In the genomic region with DNA sequence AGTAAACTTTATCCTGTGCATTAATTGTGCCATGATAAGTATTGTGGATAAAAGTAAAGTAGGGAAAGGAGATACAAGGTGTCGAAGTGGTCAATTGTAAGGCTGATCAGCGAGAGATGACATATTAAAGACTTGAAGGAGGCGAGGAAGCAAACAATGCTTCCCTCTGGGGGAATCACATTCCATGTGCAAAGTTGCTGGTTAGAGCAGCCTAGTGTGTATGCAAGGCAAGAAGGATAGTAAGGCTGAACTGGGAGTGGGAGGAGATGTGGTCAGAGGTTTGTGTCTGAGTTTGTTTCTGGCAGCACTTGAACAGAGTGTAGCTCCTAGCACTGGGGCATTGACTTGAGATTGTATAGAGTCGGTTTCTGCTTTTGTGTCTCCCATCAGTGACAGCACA, we compare ENCODE assay signal across 22 cellular contexts.
DNase-seq lines count a peak whose midpoint lies in the region; ATAC-seq, FAIRE-seq and TF ChIP-seq lines count a peak whose summit lies in the region.
"Had no signal": no experiment of that assay in that cellular context is flagged by ENCODE, and none has a peak within 500 bp of the region (broad histone marks: within the 10 kb centered on the region; RNA-seq: fewer than 3 reads in every experiment).

No MANE protein-coding gene starts in this region.

- ATAC-seq in GM23338 = peak; percentile 52

- FAIRE-seq in bronchial epithelial cell (lab: Jason Lieb, UNC) = peak; percentile 40
- FAIRE-seq: A204.1, G401.6, GM12891 had no signal

- H3K9me3 ChIP-seq in testis (no peaks in the 10 kb centered on the region), stomach (peaks cover 0 to 8% (median 0%) of the 10 kb centered on the region in 4 donors)
- H3K9me3 ChIP-seq: BE2C had no signal

- no CpG with 5 or more reads among the region's 4 CpGs for WGBS in mesendoderm (ENCODE audit: extremely low coverage, insufficient coverage, low lambda C conversion rate)
- 80 to 85% methylated on average over 4 of the region's 4 CpGs for WGBS in testis, 2 donors
- WGBS in stomach, 5 donors = 71 to 82% (median 76%) methylated on average over 4 of the region's 4 CpGs

- no peak overlapping the region for H3K23ac ChIP-seq in mesendoderm (ENCODE audit: low read length)

- H3K36me3 Mint-ChIP-seq in GM23338 (ENCODE audit: low read depth) = peaks cover under 1% of the 10 kb centered on the region; the same call in 2 of the 3 replicates
- H3K36me3 Mint-ChIP-seq: CD4-positive, CD25-positive, alpha-beta regulatory T cell; CD8-positive, alpha-beta memory T cell had no signal

- no peak overlapping the region for H3K27ac Mint-ChIP-seq in GM23338
- H3K27ac Mint-ChIP-seq: CD4-positive, CD25-positive, alpha-beta regulatory T cell; CD8-positive, alpha-beta memory T cell had no signal

- no peak for TF ChIP-seq POLR2A in testis (IDR thresholded peaks at IDR 0.05)
- TF ChIP-seq POLR2A in stomach (IDR thresholded peaks at IDR 0.05) = no peak

- H3K9ac ChIP-seq in mesendoderm (ENCODE audit: low read length) = no peak overlapping the region

- no peak overlapping the region for H3K27ac ChIP-seq in GM23338 (ENCODE audit: low read depth)
- H3K27ac ChIP-seq in mesendoderm (ENCODE audit: low read depth, low read length) = no peak overlapping the region
- H3K27ac ChIP-seq in testis = no peak overlapping the region
- H3K27ac ChIP-seq in stomach = no peak overlapping the region

- no peak overlapping the region for H2BK5ac ChIP-seq in mesendoderm (ENCODE audit: low read length)

- no peak overlapping the region for H3K4me3 Mint-ChIP-seq in GM23338
- H3K4me3 Mint-ChIP-seq: CD4-positive, CD25-positive, alpha-beta regulatory T cell; CD8-positive, alpha-beta memory T cell had no signal

- no peak overlapping the region for H2BK15ac ChIP-seq in mesendoderm (replicated peaks; ENCODE audit: low read depth)

- H3K56ac ChIP-seq in mesendoderm (ENCODE audit: low read length) = no peak overlapping the region

- H3K36me3 ChIP-seq in GM23338 (ENCODE audit: insufficient read depth) = no peaks in the 10 kb centered on the region
- no peaks in the 10 kb centered on the region for H3K36me3 ChIP-seq in bronchial epithelial cell (ENCODE audit: control insufficient read depth, insufficient read depth, low read length)
- no peaks in the 10 kb centered on the region for H3K36me3 ChIP-seq in mesendoderm (ENCODE audit: control insufficient read depth, insufficient read depth, low read length)
- H3K36me3 ChIP-seq in testis (ENCODE audit: low read depth, missing control alignments) = no peaks in the 10 kb centered on the region
- no peaks in the 10 kb centered on the region for H3K36me3 ChIP-seq in stomach
- H3K36me3 ChIP-seq: BE2C had no signal

- H3K18ac ChIP-seq in mesendoderm (ENCODE audit: low read length) = no peak overlapping the region

- H4K20me1 ChIP-seq in GM23338 (replicated peaks; ENCODE audit: insufficient read depth) = no peaks in the 10 kb centered on the region

- DNase-seq in GM23338 (ENCODE audit: low spot score) (peak; percentile 16), OCI-M1 (lab: John Stamatoyannopoulos, UW) (peak; percentile 31), bronchial epithelial cell (ENCODE audit: low read depth) (no peak), mesendoderm (peak; percentile 36), testis (no peak), A172 (ENCODE audit: low spot score) (no peak), stomach (no peak)
- no peak for DNase-seq in activated CD4-positive, alpha-beta T cell treated with anti-CD3 and anti-CD28 coated beads for 1 hour
- DNase-seq: ACHN; BE2C; C1 segment of cervical spinal cord; CD4-positive, CD25-positive, alpha-beta regulatory T cell; CD8-positive, alpha-beta memory T cell; COR-L47; DMS 273 treated with DMSO at 0.1 percent for 48 hours; DMS53; DND-41; EL; HCEC 1CT had no signal

- intact Hi-C loops in testis (cut with DNase I; ENCODE audit: low total_unique reads) = no loop called here
- intact Hi-C loops in stomach (cut with DNase I; ENCODE audit: low total_unique reads) = no loop called here

- no peaks in the 10 kb centered on the region for H3K4me1 Mint-ChIP-seq in GM23338
- H3K4me1 Mint-ChIP-seq: CD4-positive, CD25-positive, alpha-beta regulatory T cell; CD8-positive, alpha-beta memory T cell had no signal

- H3K79me1 ChIP-seq in mesendoderm (ENCODE audit: low read length) = no peaks in the 10 kb centered on the region

- no peak overlapping the region for H2AFZ ChIP-seq in GM23338

- H3K9me2 ChIP-seq in GM23338 (ENCODE audit: insufficient read depth) = no peaks in the 10 kb centered on the region

- no peak overlapping the region for H4K5ac ChIP-seq in mesendoderm (ENCODE audit: low read length)

- no peaks in the 10 kb centered on the region for H3F3A ChIP-seq in GM23338 (replicated peaks; ENCODE audit: low read depth)

- H3K9me3 Mint-ChIP-seq in GM23338 = peaks cover 8% of the 10 kb centered on the region

- no peak for TF ChIP-seq CTCF in GM23338 (conservative IDR thresholded peaks at IDR 0.05; ENCODE audit: low read depth in 2 of 2)
- no peak for TF ChIP-seq CTCF in bronchial epithelial cell (IDR thresholded peaks at IDR 0.05; ENCODE audit: insufficient read depth, low read length, severe bottlenecking)
- TF ChIP-seq CTCF in testis (IDR thresholded peaks at IDR 0.05) = no peak
- TF ChIP-seq CTCF in stomach (IDR thresholded peaks at IDR 0.05) = no peak

- H3K4me3 ChIP-seq in GM23338 (no peak overlapping the region), bronchial epithelial cell (ENCODE audit: low read depth, low read length) (no peak overlapping the region), mesendoderm (ENCODE audit: low read length) (no peak overlapping the region), testis (no peak overlapping the region), stomach (no peak overlapping the region)

- H2AK5ac ChIP-seq in mesendoderm (ENCODE audit: low read length) = no peak overlapping the region

- H4K8ac ChIP-seq in mesendoderm (ENCODE audit: low read depth, low read length) = no peak overlapping the region

- no peak overlapping the region for H3K4ac ChIP-seq in mesendoderm (ENCODE audit: low read depth, low read length)

- no peak overlapping the region for H2BK120ac ChIP-seq in mesendoderm (ENCODE audit: low read depth, low read length)

- H3K4me1 ChIP-seq in GM23338 (ENCODE audit: insufficient read depth) = no peaks in the 10 kb centered on the region
- H3K4me1 ChIP-seq in mesendoderm (ENCODE audit: control insufficient read depth, low read depth, low read length) = no peaks in the 10 kb centered on the region
- H3K4me1 ChIP-seq in testis = no peaks in the 10 kb centered on the region
- no peaks in the 10 kb centered on the region for H3K4me1 ChIP-seq in stomach
- H3K4me1 ChIP-seq: BE2C had no signal

- H3K27me3 Mint-ChIP-seq in GM23338 (ENCODE audit: insufficient read depth, low read depth, poor library complexity) = no peaks in the 10 kb centered on the region
- H3K27me3 Mint-ChIP-seq: CD4-positive, CD25-positive, alpha-beta regulatory T cell; CD8-positive, alpha-beta memory T cell had no signal

- H3K27me3 ChIP-seq in GM23338 (ENCODE audit: insufficient read depth) (no peaks in the 10 kb centered on the region), bronchial epithelial cell (ENCODE audit: control insufficient read depth, insufficient read depth, low read length) (no peaks in the 10 kb centered on the region), mesendoderm (ENCODE audit: insufficient read depth, low read length, poor library complexity) (no peaks in the 10 kb centered on the region), testis (no peaks in the 10 kb centered on the region), stomach (no peaks in the 10 kb centered on the region)
- H3K27me3 ChIP-seq: BE2C had no signal

- no peak overlapping the region for H3K4me2 ChIP-seq in GM23338
- no peak overlapping the region for H3K4me2 ChIP-seq in mesendoderm (ENCODE audit: low read length)

- H3K79me2 ChIP-seq in GM23338 (replicated peaks; ENCODE audit: insufficient read depth) (no peaks in the 10 kb centered on the region), mesendoderm (ENCODE audit: control insufficient read depth, insufficient read depth, low read length) (no peaks in the 10 kb centered on the region)

- no peak for TF ChIP-seq EP300 in stomach (IDR thresholded peaks at IDR 0.05)

TF ChIP-seq in GM23338, 12 proteins besides CTCF, POLR2A, EP300 and RAD21 (continues in another document):
- TF ChIP-seq EZH2 (IDR thresholded peaks at IDR 0.05; ENCODE audit: low read depth, unreplicated experiment) = no peak

Comparison
In these comparisons a context has a peak if more than half of its experiments do, and no peak if none do; other contexts are left out.
1. DNase-seq: peak in GM23338 (single experiment), OCI-M1 (single experiment) and mesendoderm (single experiment); none in bronchial epithelial cell (single experiment), testis (single experiment), activated CD4-positive, alpha-beta T cell treated with anti-CD3 and anti-CD28 coated beads for 1 hour (single experiment), A172 (single experiment) and stomach (single experiment).